Comparison of ENCODE assay signal across 1 cellular context in genomic region chr5:107553063-107553676, GRCh38.
TF ChIP-seq lines count a peak whose summit lies in the region.

No MANE protein-coding gene starts in this region.

TF ChIP-seq in GM12878, 131 proteins besides CTCF, POLR2A, EP300 and RAD21 (continued from another document):
- TF ChIP-seq, protein P1, sequence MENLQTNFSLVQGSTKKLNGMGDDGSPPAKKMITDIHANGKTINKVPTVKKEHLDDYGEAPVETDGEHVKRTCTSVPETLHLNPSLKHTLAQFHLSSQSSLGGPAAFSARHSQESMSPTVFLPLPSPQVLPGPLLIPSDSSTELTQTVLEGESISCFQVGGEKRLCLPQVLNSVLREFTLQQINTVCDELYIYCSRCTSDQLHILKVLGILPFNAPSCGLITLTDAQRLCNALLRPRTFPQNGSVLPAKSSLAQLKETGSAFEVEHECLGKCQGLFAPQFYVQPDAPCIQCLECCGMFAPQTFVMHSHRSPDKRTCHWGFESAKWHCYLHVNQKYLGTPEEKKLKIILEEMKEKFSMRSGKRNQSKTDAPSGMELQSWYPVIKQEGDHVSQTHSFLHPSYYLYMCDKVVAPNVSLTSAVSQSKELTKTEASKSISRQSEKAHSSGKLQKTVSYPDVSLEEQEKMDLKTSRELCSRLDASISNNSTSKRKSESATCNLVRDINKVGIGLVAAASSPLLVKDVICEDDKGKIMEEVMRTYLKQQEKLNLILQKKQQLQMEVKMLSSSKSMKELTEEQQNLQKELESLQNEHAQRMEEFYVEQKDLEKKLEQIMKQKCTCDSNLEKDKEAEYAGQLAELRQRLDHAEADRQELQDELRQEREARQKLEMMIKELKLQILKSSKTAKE (IDR thresholded peaks at IDR 0.05; ENCODE audit: low read depth, poor library complexity, severe bottlenecking), result no peak
- TF ChIP-seq BHLHE40 (IDR thresholded peaks at IDR 0.05; ENCODE audit: borderline replicate concordance in 1 of 2, low read depth in 2 of 2, low read length in 1 of 2) (no peak), MEF2B (IDR thresholded peaks at IDR 0.05; ENCODE audit: partially characterized antibody, poor library complexity, severe bottlenecking) (peak; percentile 42)
